Comparison of ENCODE assay signal across 1 cellular context in the genomic region with DNA sequence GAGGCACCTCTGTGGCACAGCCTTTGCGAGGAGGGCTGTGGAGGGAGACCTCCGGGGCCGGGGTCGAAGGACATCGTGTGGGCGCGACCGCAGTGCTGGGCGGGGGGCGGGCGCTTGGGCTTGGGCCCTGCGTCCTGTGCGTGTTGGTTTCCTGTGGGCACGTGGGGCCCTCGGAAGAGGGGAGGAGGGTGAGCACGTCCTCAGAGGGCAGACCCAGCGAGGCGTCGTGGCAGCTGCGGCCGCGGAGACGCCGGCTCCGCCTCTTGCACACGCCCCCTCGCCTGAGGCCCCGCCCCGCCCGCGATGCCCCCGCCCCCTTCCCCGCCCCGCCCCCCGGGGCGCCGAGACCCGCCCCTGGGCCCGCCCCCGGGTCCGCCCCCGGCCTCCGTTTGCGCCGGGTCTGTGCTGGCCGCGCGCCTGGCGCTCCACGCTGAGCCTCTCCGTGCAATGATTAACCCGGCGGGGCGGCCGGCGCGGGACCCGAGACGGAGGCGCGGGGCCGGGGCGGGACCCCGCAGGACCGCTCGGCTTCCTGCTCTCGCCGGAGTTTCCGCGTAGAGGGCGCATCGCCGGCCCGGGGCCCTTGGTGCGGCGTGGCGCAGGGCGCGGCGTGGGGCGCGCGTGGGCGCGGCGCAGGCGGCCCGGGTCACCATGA.
TF ChIP-seq lines count a peak whose summit lies in the region.

A gene with protein sequence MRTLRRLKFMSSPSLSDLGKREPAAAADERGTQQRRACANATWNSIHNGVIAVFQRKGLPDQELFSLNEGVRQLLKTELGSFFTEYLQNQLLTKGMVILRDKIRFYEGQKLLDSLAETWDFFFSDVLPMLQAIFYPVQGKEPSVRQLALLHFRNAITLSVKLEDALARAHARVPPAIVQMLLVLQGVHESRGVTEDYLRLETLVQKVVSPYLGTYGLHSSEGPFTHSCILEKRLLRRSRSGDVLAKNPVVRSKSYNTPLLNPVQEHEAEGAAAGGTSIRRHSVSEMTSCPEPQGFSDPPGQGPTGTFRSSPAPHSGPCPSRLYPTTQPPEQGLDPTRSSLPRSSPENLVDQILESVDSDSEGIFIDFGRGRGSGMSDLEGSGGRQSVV (plus strand): TSS at position 381 of the 655 bp plus-strand sequence. CDS start 271 bp downstream, at position 652.

TF ChIP-seq in SK-N-SH treated with all-trans-retinoic acid at 6 μM for 48 hours, 23 proteins besides CTCF, POLR2A, EP300 and RAD21 (continued from another document):
- no peak for TF ChIP-seq ZNF8 (CRISPR knock-in tag; IDR thresholded peaks at IDR 0.05)
- no peak for TF ChIP-seq SNAI2 (CRISPR knock-in tag; IDR thresholded peaks at IDR 0.05)
- no peak for TF ChIP-seq RARB (CRISPR knock-in tag; IDR thresholded peaks at IDR 0.05)
- TF ChIP-seq ZNF70 (CRISPR knock-in tag; IDR thresholded peaks at IDR 0.05), result no peak
- TF ChIP-seq, protein P1, sequence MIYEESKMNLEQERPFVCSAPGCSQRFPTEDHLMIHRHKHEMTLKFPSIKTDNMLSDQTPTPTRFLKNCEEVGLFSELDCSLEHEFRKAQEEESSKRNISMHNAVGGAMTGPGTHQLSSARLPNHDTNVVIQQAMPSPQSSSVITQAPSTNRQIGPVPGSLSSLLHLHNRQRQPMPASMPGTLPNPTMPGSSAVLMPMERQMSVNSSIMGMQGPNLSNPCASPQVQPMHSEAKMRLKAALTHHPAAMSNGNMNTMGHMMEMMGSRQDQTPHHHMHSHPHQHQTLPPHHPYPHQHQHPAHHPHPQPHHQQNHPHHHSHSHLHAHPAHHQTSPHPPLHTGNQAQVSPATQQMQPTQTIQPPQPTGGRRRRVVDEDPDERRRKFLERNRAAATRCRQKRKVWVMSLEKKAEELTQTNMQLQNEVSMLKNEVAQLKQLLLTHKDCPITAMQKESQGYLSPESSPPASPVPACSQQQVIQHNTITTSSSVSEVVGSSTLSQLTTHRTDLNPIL (CRISPR knock-in tag; IDR thresholded peaks at IDR 0.05; ENCODE audit: low read depth), result no peak
- TF ChIP-seq CSDC2 (CRISPR knock-in tag; IDR thresholded peaks at IDR 0.05), result no peak
- TF ChIP-seq GLIS3 (CRISPR knock-in tag; IDR thresholded peaks at IDR 0.05), result no peak
- no peak for TF ChIP-seq ESRRG (CRISPR knock-in tag; IDR thresholded peaks at IDR 0.05)
- no peak for TF ChIP-seq OSR1 (CRISPR knock-in tag; IDR thresholded peaks at IDR 0.05)
- no peak for TF ChIP-seq ZFP3 (CRISPR knock-in tag; IDR thresholded peaks at IDR 0.05)
